Comparison of ENCODE assay signal across 21 cellular contexts in genomic region chr7:31761646-31762045, GRCh38.
"Had no signal": no experiment of that assay in that cellular context is flagged by ENCODE, and none has a peak within 500 bp of the region (broad histone marks: within the 10 kb centered on the region; RNA-seq: fewer than 3 reads in every experiment).

No MANE protein-coding gene starts in this region.

- DNase-seq: activated CD4-positive, alpha-beta memory T cell treated with anti-CD3 and anti-CD28 coated beads for 36 hours; activated CD4-positive, alpha-beta T cell treated with anti-CD3 and anti-CD28 coated beads, Interleukin-2, amount 10 ng/mL, durations not matched to agents 24 days and 14 days; activated CD4-positive, CD25-positive, alpha-beta regulatory T cell treated with anti-CD3 and anti-CD28 coated beads, Interleukin-2, amount 50 U/mL, for 72 hours; activated CD8-positive, alpha-beta memory T cell treated with anti-CD3 and anti-CD28 coated beads, Interleukin-2, amount 50 U/mL, for 48 hours; activated gamma-delta T cell; activated naive CD4-positive, alpha-beta T cell treated with anti-CD3 and anti-CD28 coated beads, Interleukin-2, amount 10 ng/mL, durations not matched to agents 7 days and 5 days; activated naive CD8-positive, alpha-beta T cell treated with anti-CD3 and anti-CD28 coated beads, Interleukin-2, amount 10 ng/mL, durations not matched to agents 7 days and 5 days; activated T-cell treated with anti-CD3 and anti-CD28 coated beads, Interleukin-2, amount 50 U/mL, for 24 hours; endodermal cell; foreskin melanocyte; mammary epithelial cell; naive B cell; nephron progenitor cell; sigmoid colon; small intestine; stimulated activated CD4-positive, alpha-beta T cell treated with anti-CD3 and anti-CD28 coated beads, Interleukin-4, amount 100 ng/mL, for 24 hours; T-helper 2 cell had no signal

- H3K27me3 ChIP-seq: sigmoid colon, vagina had no signal

- H3K4me3 ChIP-seq: sigmoid colon, vagina had no signal

- H3K9me3 ChIP-seq: neutrophil, sigmoid colon, vagina had no signal

- H3K4me1 ChIP-seq: sigmoid colon, vagina had no signal

- ATAC-seq: esophagus mucosa; stimulated activated effector memory CD8-positive, alpha-beta T cell treated with anti-CD3 and anti-CD28 coated beads, Interleukin-12 subunit alpha, Interleukin-12 subunit beta, amount 100 ng/mL, for 72 hours had no signal

- H3K36me3 ChIP-seq: neutrophil, sigmoid colon, vagina had no signal
